In genomic region chr1:23568608-23569383, GRCh38 we compare ENCODE assay signal across 10 cellular contexts. TPM values are rescaled to one million over a fixed set of nuclear protein-coding genes. Genes with fewer than 3 reads are reported as not detected.
DNase-seq lines count a peak whose midpoint lies in the region; ATAC-seq, FAIRE-seq and TF ChIP-seq lines count a peak whose summit lies in the region.
"Had no signal": no experiment of that assay in that cellular context is flagged by ENCODE, and none has a peak within 500 bp of the region (broad histone marks: within the 10 kb centered on the region; RNA-seq: fewer than 3 reads in every experiment).

No MANE protein-coding gene starts in this region.

- no peaks in the 10 kb centered on the region for H3K79me2 ChIP-seq in astrocyte (ENCODE audit: insufficient read depth, low read length)

- no peaks in the 10 kb centered on the region for H3K36me3 Mint-ChIP-seq in astrocyte (ENCODE audit: low read depth, unreplicated experiment)

- H2AFZ ChIP-seq in astrocyte (ENCODE audit: low read depth, low read length) = peak overlapping the region; percentile 58

- H3K4me3 ChIP-seq in astrocyte (ENCODE audit: insufficient read depth, low read depth, low read length) = peak overlapping the region; percentile 59

- peak overlapping the region; percentile 86 for H3K4me3 Mint-ChIP-seq in astrocyte (ENCODE audit: unreplicated experiment)
- H3K4me3 Mint-ChIP-seq in stimulated activated naive CD8-positive, alpha-beta T cell treated with anti-CD3 and anti-CD28 coated beads, Interleukin-15, amount 100 ng/mL, for 72 hours = peak overlapping the region; percentile 81 to 87

- H3K9ac ChIP-seq in astrocyte (ENCODE audit: low read length) = peak overlapping the region; percentile 82

- no peak for ATAC-seq in stimulated activated naive CD8-positive, alpha-beta T cell treated with anti-CD3 and anti-CD28 coated beads, Interleukin-15, amount 100 ng/mL, for 72 hours

- H3K9me3 Mint-ChIP-seq in astrocyte (ENCODE audit: unreplicated experiment) = no peaks in the 10 kb centered on the region
- no peaks in the 10 kb centered on the region for H3K9me3 Mint-ChIP-seq in stimulated activated naive CD8-positive, alpha-beta T cell treated with anti-CD3 and anti-CD28 coated beads, Interleukin-15, amount 100 ng/mL, for 72 hours

- TF ChIP-seq CTCF in astrocyte (IDR thresholded peaks at IDR 0.05; ENCODE audit: insufficient read depth, low read depth, low read length) = no peak

- H3K27me3 Mint-ChIP-seq in astrocyte (ENCODE audit: low read depth, unreplicated experiment) = no peaks in the 10 kb centered on the region
- peaks cover 10% of the 10 kb centered on the region for H3K27me3 Mint-ChIP-seq in stimulated activated naive CD8-positive, alpha-beta T cell treated with anti-CD3 and anti-CD28 coated beads, Interleukin-15, amount 100 ng/mL, for 72 hours

- H3K4me1 ChIP-seq in astrocyte (ENCODE audit: insufficient read depth, low read length) = peaks cover 18% of the 10 kb centered on the region

- H3K9me3 ChIP-seq in astrocyte (ENCODE audit: insufficient read depth, low read depth, low read length) = no peaks in the 10 kb centered on the region

- no peaks in the 10 kb centered on the region for H4K20me1 ChIP-seq in astrocyte (ENCODE audit: insufficient read depth, low read length)

- H3K27me3 ChIP-seq in astrocyte (ENCODE audit: insufficient read depth, low read length) (no peaks in the 10 kb centered on the region), layer of hippocampus (ENCODE audit: control insufficient read depth, insufficient read depth, low read length) (no peaks in the 10 kb centered on the region)

- H3K4me2 ChIP-seq in astrocyte (ENCODE audit: low read length) = peak overlapping the region; percentile 83

- FAIRE-seq in astrocyte (lab: Jason Lieb, UNC) = no peak
- FAIRE-seq: A204.1 had no signal

- H3K4me1 Mint-ChIP-seq in astrocyte (ENCODE audit: low read depth, unreplicated experiment) = peaks cover 10% of the 10 kb centered on the region
- peaks cover 31% of the 10 kb centered on the region for H3K4me1 Mint-ChIP-seq in stimulated activated naive CD8-positive, alpha-beta T cell treated with anti-CD3 and anti-CD28 coated beads, Interleukin-15, amount 100 ng/mL, for 72 hours

- H3K27ac Mint-ChIP-seq in astrocyte (ENCODE audit: unreplicated experiment) = peak overlapping the region; percentile 93
- H3K27ac Mint-ChIP-seq in stimulated activated naive CD8-positive, alpha-beta T cell treated with anti-CD3 and anti-CD28 coated beads, Interleukin-15, amount 100 ng/mL, for 72 hours = peak overlapping the region; percentile 49 to 83

- H3K27ac ChIP-seq in astrocyte (ENCODE audit: low read depth, low read length) (peak overlapping the region; percentile 54), layer of hippocampus (ENCODE audit: low read depth, low read length) (peak overlapping the region; percentile 81)

- peak; percentile 61 for DNase-seq in DMS53 (lab: John Stamatoyannopoulos, UW)
- no peak for DNase-seq in DMS53 treated with DMSO at 0.1 percent for 48 hours (lab: John Stamatoyannopoulos, UW; ENCODE audit: unreplicated experiment)
- no peak for DNase-seq in astrocyte (ENCODE audit: low read depth)
- DNase-seq in stimulated activated naive CD8-positive, alpha-beta T cell treated with anti-CD3 and anti-CD28 coated beads, Interleukin-15, amount 100 ng/mL, for 72 hours = no peak
- DNase-seq in NCI-H187 treated with DMSO at 0.1 percent for 48 hours (lab: John Stamatoyannopoulos, UW) = no peak
- no peak for DNase-seq in T-helper 9 cell
- no peak for DNase-seq in globus pallidus (ENCODE audit: low spot score)
- DNase-seq: stimulated activated CD4-positive, alpha-beta T cell treated with anti-CD3 and anti-CD28 coated beads, Interleukin-4, amount 100 ng/mL, for 4 hours had no signal

- no peaks in the 10 kb centered on the region for H3K36me3 ChIP-seq in astrocyte (ENCODE audit: insufficient read depth, low read length)

RNA-seq across cellular contexts. Expression of gene ID3, which starts 9.5 kb away (rescaled TPM):
- 91.4 and 94.3 TPM in 2 replicates for total RNA-seq in astrocyte

RNA-seq across cellular contexts. Expression of gene E2F2, which starts 37.8 kb away (rescaled TPM):
- total RNA-seq in astrocyte = 0.11 TPM in 1 of 2 replicates, not detected in the other
